Comparison of ENCODE assay signal across 2 cellular contexts in genomic region chr22:50016308-50016987, GRCh38.
TF ChIP-seq lines count a peak whose summit lies in the region.

No MANE protein-coding gene starts in this region.

TF ChIP-seq in SK-N-SH, 30 proteins besides CTCF, POLR2A, EP300 and RAD21 (continued from another document):
- TF ChIP-seq ZBTB33 (IDR thresholded peaks at IDR 0.05; ENCODE audit: borderline replicate concordance, low read depth) (no peak), REST (IDR thresholded peaks at IDR 0.05; ENCODE audit: low read depth, low read length) (no peak), TAF1 (IDR thresholded peaks at IDR 0.05; ENCODE audit: borderline replicate concordance, low read depth, low read length) (no peak), FOXM1 (IDR thresholded peaks at IDR 0.05; ENCODE audit: low read depth) (no peak), MEF2A (IDR thresholded peaks at IDR 0.05; ENCODE audit: borderline replicate concordance, low read depth) (no peak), POLR2AphosphoS5 (IDR thresholded peaks at IDR 0.05; ENCODE audit: low read depth, low read length) (no peak), NRF1 (IDR thresholded peaks at IDR 0.05; ENCODE audit: low read depth, low read length) (no peak), TCF12 (IDR thresholded peaks at IDR 0.05) (no peak), RCOR1 (IDR thresholded peaks at IDR 0.05; ENCODE audit: low read length) (no peak), YY1 (IDR thresholded peaks at IDR 0.05; ENCODE audit: low read depth) (no peak), JUND (IDR thresholded peaks at IDR 0.05) (no peak), GABPA (IDR thresholded peaks at IDR 0.05; ENCODE audit: low read depth) (no peak)

TF ChIP-seq in SK-N-SH treated with all-trans-retinoic acid at 6 μM for 48 hours, 23 proteins besides CTCF, POLR2A, EP300 and RAD21 (continued from another document):
- no peak for TF ChIP-seq TSHZ2 (CRISPR knock-in tag; IDR thresholded peaks at IDR 0.05)
- TF ChIP-seq ISL1 (CRISPR knock-in tag; IDR thresholded peaks at IDR 0.05): no peak
- TF ChIP-seq CSDC2 (CRISPR knock-in tag; IDR thresholded peaks at IDR 0.05): no peak
- no peak for TF ChIP-seq CSRNP3 (CRISPR knock-in tag; IDR thresholded peaks at IDR 0.05)
- TF ChIP-seq ZFP3 (CRISPR knock-in tag; IDR thresholded peaks at IDR 0.05): no peak
- TF ChIP-seq ZNF565 (CRISPR knock-in tag; conservative IDR thresholded peaks at IDR 0.05; ENCODE audit: low read depth): no peak
- TF ChIP-seq TOX (CRISPR knock-in tag; IDR thresholded peaks at IDR 0.05; ENCODE audit: borderline replicate concordance): no peak
- TF ChIP-seq POU6F1 (CRISPR knock-in tag; IDR thresholded peaks at IDR 0.05; ENCODE audit: borderline replicate concordance, low read depth): no peak
- TF ChIP-seq ZFP30 (CRISPR knock-in tag; IDR thresholded peaks at IDR 0.05): no peak
